In the genomic region with DNA sequence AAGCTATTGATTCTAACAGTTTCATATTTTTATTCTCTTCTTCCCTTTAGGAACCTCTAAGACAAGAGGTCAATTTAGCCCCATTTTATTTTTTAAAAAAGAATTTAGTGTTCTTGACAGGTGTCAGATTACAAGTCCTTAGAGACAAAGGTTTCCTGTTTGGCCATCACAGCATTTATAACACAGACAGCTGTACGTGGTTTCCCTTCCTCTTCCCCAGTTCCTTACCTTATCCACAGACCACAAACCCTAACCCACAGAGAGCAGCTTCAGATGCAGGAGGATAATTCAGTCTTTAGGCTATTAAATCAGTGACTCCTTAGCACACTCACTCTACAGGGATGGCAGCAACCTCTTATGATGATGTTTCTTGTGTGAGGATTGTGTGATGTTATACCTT, we compare ENCODE assay signal across 12 cellular contexts.
DNase-seq lines count a peak whose midpoint lies in the region; ATAC-seq and TF ChIP-seq lines count a peak whose summit lies in the region.
"Had no signal": no experiment of that assay in that cellular context is flagged by ENCODE, and none has a peak within 500 bp of the region (broad histone marks: within the 10 kb centered on the region; RNA-seq: fewer than 3 reads in every experiment).

No MANE protein-coding gene starts in this region.

- no peaks in the 10 kb centered on the region for H3K4me1 Mint-ChIP-seq in effector memory CD8-positive, alpha-beta T cell (ENCODE audit: low read depth in 2 of 2)
- H3K4me1 Mint-ChIP-seq: activated CD8-positive, alpha-beta memory T cell treated with anti-CD3 and anti-CD28 coated beads, Interleukin-2, amount 10 ng/mL, durations not matched to agents 7 days and 5 days had no signal

- no peaks in the 10 kb centered on the region for H3K36me3 ChIP-seq in right lobe of liver
- no peaks in the 10 kb centered on the region for H3K36me3 ChIP-seq in HAP-1 (replicated peaks)

- H3K4me1 ChIP-seq in right lobe of liver = no peaks in the 10 kb centered on the region
- no peaks in the 10 kb centered on the region for H3K4me1 ChIP-seq in HAP-1

- ATAC-seq in GM18873 (IDR thresholded peaks at IDR 0.05; ENCODE audit: low FRiP score, unreplicated experiment) (peak; percentile 91), HG02571 (IDR thresholded peaks at IDR 0.05; ENCODE audit: unreplicated experiment) (peak; percentile 82), right lobe of liver (no peak)
- no peak for ATAC-seq in effector memory CD8-positive, alpha-beta T cell (replicated peaks)
- ATAC-seq: activated CD8-positive, alpha-beta memory T cell treated with anti-CD3 and anti-CD28 coated beads, Interleukin-2, amount 10 ng/mL, durations not matched to agents 7 days and 5 days had no signal

- no peak overlapping the region for H3K27ac Mint-ChIP-seq in effector memory CD8-positive, alpha-beta T cell
- H3K27ac Mint-ChIP-seq: activated CD8-positive, alpha-beta memory T cell treated with anti-CD3 and anti-CD28 coated beads, Interleukin-2, amount 10 ng/mL, durations not matched to agents 7 days and 5 days had no signal

- no peak for TF ChIP-seq CTCF in astrocyte of the spinal cord (IDR thresholded peaks at IDR 0.05; ENCODE audit: low read depth, low read length)
- no peak for TF ChIP-seq CTCF in right lobe of liver (IDR thresholded peaks at IDR 0.05)

- in situ Hi-C loops in astrocyte of the spinal cord (cut with HindIII; ENCODE audit: low sequenced_read_pairs) = no loop called here
- in situ Hi-C loops in HAP-1 (cut with MboI; ENCODE audit: low sequenced_read_pairs) = no loop called here

- DNase-seq in HT1080 (ENCODE audit: low read depth) (peak; percentile 84), astrocyte of the spinal cord (ENCODE audit: low read depth, low spot score) (peak; percentile 50), right lobe of liver (no peak), epidermal melanocyte (ENCODE audit: insufficient read length, low spot score) (no peak), HAP-1 (ENCODE audit: low spot score in 2 of 2) (no peak)
- no peak for DNase-seq in effector memory CD8-positive, alpha-beta T cell
- DNase-seq: activated CD8-positive, alpha-beta memory T cell treated with anti-CD3 and anti-CD28 coated beads, Interleukin-2, amount 10 ng/mL, durations not matched to agents 7 days and 5 days; NCI-H526; stimulated activated CD4-positive, alpha-beta T cell treated with anti-CD3 and anti-CD28 coated beads, Interleukin-2, amount 100 ng/mL, for 24 hours had no signal

- TF ChIP-seq POLR2A in right lobe of liver (IDR thresholded peaks at IDR 0.05) = no peak

- WGBS in right lobe of liver (ENCODE audit: insufficient coverage, low coverage, low lambda C conversion rate, missing lambda C conversion rate) = 23% methylated on average over 1 of the region's 1 CpG

- H3K9me3 Mint-ChIP-seq in effector memory CD8-positive, alpha-beta T cell = peaks cover 0 to 6% of the 10 kb centered on the region in 2 donors

- H3K4me3 ChIP-seq in astrocyte of the spinal cord (ENCODE audit: low read depth, low read length) (no peak overlapping the region), right lobe of liver (no peak overlapping the region), HAP-1 (no peak overlapping the region)
- H3K4me3 ChIP-seq: lung had no signal

- H3K27me3 ChIP-seq in right lobe of liver (no peaks in the 10 kb centered on the region), HAP-1 (ENCODE audit: low read depth) (no peaks in the 10 kb centered on the region)

- no peak overlapping the region for H3K4me3 Mint-ChIP-seq in effector memory CD8-positive, alpha-beta T cell
- H3K4me3 Mint-ChIP-seq: activated CD8-positive, alpha-beta memory T cell treated with anti-CD3 and anti-CD28 coated beads, Interleukin-2, amount 10 ng/mL, durations not matched to agents 7 days and 5 days had no signal

- H3K27ac ChIP-seq in right lobe of liver = no peak overlapping the region

- no peaks in the 10 kb centered on the region for H3K9me3 ChIP-seq in right lobe of liver
- peaks cover 2% of the 10 kb centered on the region; the same call in 1 of the 2 replicates for H3K9me3 ChIP-seq in HAP-1

- intact Hi-C loops in right lobe of liver (cut with DNase I) = no loop called here

- H3K36me3 Mint-ChIP-seq in effector memory CD8-positive, alpha-beta T cell (ENCODE audit: insufficient read depth) = no peaks in the 10 kb centered on the region
- H3K36me3 Mint-ChIP-seq: activated CD8-positive, alpha-beta memory T cell treated with anti-CD3 and anti-CD28 coated beads, Interleukin-2, amount 10 ng/mL, durations not matched to agents 7 days and 5 days had no signal

- no peaks in the 10 kb centered on the region for H3K27me3 Mint-ChIP-seq in effector memory CD8-positive, alpha-beta T cell
- H3K27me3 Mint-ChIP-seq: activated CD8-positive, alpha-beta memory T cell treated with anti-CD3 and anti-CD28 coated beads, Interleukin-2, amount 10 ng/mL, durations not matched to agents 7 days and 5 days had no signal

Comparison
In these comparisons a context has a peak if more than half of its experiments do, and no peak if none do; other contexts are left out.
1. ATAC-seq: peak in GM18873 (single experiment) and HG02571 (single experiment); none in effector memory CD8-positive, alpha-beta T cell (single experiment) and right lobe of liver (0 of 4).
2. DNase-seq: peak in HT1080 (single experiment) and astrocyte of the spinal cord (single experiment); none in effector memory CD8-positive, alpha-beta T cell (0 of 3), right lobe of liver (0 of 3), epidermal melanocyte (single experiment) and HAP-1 (0 of 2).